Comparison of ENCODE assay signal across 8 cellular contexts in the genomic region with DNA sequence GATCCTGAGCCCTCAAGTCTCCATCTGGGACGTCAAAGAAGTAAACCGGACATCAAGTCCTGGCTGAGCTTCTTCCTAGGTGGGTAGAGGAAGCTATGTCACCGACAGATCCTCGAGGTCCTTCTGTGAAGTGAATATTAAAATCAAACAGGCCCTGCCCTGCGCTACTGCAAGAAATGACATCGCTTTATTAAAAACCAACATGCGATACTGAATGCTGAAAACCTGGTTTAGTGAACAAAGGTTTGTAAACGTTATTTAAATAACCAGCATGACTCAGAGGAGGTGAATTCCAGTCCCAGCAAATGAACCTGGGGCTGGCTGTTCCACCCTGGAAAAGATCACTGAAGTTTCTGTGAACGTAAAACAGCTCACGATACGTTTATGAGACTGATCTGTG.
DNase-seq lines count a peak whose midpoint lies in the region; ATAC-seq and TF ChIP-seq lines count a peak whose summit lies in the region.

No MANE protein-coding gene starts in this region.

- H3K27me3 ChIP-seq in SU-DHL-6 (ENCODE audit: low read length) (no peaks in the 10 kb centered on the region), neuron (ENCODE audit: insufficient read depth, low read length) (peaks cover under 1% of the 10 kb centered on the region)

- H3F3A ChIP-seq in SU-DHL-6 (ENCODE audit: insufficient read depth) = no peaks in the 10 kb centered on the region

- no peaks in the 10 kb centered on the region; the same call in 1 of the 2 replicates for H4K20me1 ChIP-seq in SU-DHL-6 (ENCODE audit: low read depth, low read length)

- peak overlapping the region; percentile 93 for H3K9ac ChIP-seq in SU-DHL-6 (ENCODE audit: low read length)

- H3K36me3 ChIP-seq in SU-DHL-6 (ENCODE audit: low read length) (0 out of 2 replicates have a peak, but pooled peaks cover 4% of the 10 kb centered on the region), neuron (ENCODE audit: insufficient read depth, low read length) (peaks cover 26% of the 10 kb centered on the region)

- H3K9me2 ChIP-seq in SU-DHL-6 (replicated peaks; ENCODE audit: insufficient read depth, low read length) = no peaks in the 10 kb centered on the region

- H3K4me3 ChIP-seq in SU-DHL-6 (ENCODE audit: insufficient read depth, low read length, poor library complexity, severe bottlenecking) (peak overlapping the region; percentile 80), neuron (ENCODE audit: low read length) (peak overlapping the region; percentile 81)

- H2AFZ ChIP-seq in SU-DHL-6 (ENCODE audit: low read depth, low read length, severe bottlenecking) (peak overlapping the region; percentile 95), neuron (ENCODE audit: low read depth, low read length) (peak overlapping the region; percentile 93)

- DNase-seq in ACHN = peak; percentile 45
- DNase-seq in erythroblast (lab: John Stamatoyannopoulos, UW) = peak; percentile 49 to 61
- DNase-seq in NCI-H1417 (lab: John Stamatoyannopoulos, UW) = no peak
- no peak for DNase-seq in cerebellar nuclear complex (lab: John Stamatoyannopoulos, UW)

- in situ Hi-C loops in ACHN (cut with HindIII; ENCODE audit: low pct_ligation_motif_present, low pct_unique_long_range_greater_than_20kb, low sequenced_read_pairs) = no loop called here

- H3K4me2 ChIP-seq in SU-DHL-6 (ENCODE audit: low read depth, low read length, poor library complexity, severe bottlenecking) = peak overlapping the region; percentile 77

- peaks cover 14% of the 10 kb centered on the region for H3K4me1 ChIP-seq in neuron (ENCODE audit: insufficient read depth, low read length)

- H3K27ac ChIP-seq in SU-DHL-6 (ENCODE audit: low read depth, low read length) = no peak overlapping the region

- peaks cover 22% of the 10 kb centered on the region for H3K79me2 ChIP-seq in SU-DHL-6 (ENCODE audit: insufficient read depth, low read length)

- no peak for TF ChIP-seq CTCF in SU-DHL-6 (IDR thresholded peaks at IDR 0.05; ENCODE audit: insufficient read depth, low read length, poor library complexity, severe bottlenecking)

- no peak for TF ChIP-seq POLR2A in erythroblast (IDR thresholded peaks at IDR 0.05; ENCODE audit: low read length)

- peak; percentile 10 for ATAC-seq in GM21717 (IDR thresholded peaks at IDR 0.05; ENCODE audit: unreplicated experiment)
- ATAC-seq in HG03280 (IDR thresholded peaks at IDR 0.05; ENCODE audit: unreplicated experiment) = no peak

- H3K9me3 ChIP-seq in SU-DHL-6 (ENCODE audit: insufficient read depth, low read length) (no peaks in the 10 kb centered on the region), neuron (ENCODE audit: low read length) (no peaks in the 10 kb centered on the region)

Comparison
In these comparisons a context has a peak if more than half of its experiments do, and no peak if none do; other contexts are left out.
1. DNase-seq: peak in ACHN (single experiment) and erythroblast (2 of 2); none in NCI-H1417 (0 of 3) and cerebellar nuclear complex (0 of 2).